Comparison of ENCODE assay signal across 8 cellular contexts in the genomic region with DNA sequence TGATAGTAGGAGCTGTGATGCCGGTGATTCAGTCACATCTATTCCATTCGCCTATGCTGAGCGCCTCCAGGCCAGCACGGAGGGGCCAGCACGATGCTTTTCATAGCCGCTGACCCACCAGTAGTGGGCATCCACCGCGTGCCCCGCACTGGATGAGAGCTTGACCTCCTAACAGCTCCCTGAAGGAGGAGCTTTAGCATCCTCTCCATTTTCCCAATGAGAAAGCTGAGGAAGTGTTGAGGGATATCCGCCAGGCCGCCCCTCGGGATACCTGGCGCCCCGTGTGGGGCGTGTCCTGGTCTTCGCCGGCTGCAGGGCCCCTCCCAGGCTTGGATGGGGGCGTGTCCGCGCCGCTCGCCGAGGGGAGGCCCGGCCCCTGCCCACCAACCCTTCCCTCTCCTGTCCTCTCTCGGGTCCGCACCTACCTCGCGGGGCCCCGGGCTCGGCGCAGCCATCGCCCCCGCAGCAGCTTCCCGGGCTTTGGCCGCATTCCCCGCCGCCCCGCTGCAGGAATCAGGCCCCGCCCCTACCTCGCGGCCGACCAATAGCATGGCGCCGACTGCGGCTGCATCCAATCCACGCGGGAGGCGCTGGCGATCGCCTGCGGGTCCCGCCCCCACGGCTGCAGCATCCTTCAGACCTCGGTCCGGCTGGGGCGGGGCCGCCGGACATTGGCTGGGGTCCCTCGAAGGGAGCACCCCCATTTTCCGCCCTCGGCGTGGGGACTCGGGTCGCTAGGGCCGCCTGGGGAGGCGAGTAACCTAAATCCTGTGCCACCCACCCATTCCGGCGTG. TPM values are rescaled to one million over a fixed set of nuclear protein-coding genes. Genes with fewer than 3 reads are reported as not detected.
DNase-seq lines count a peak whose midpoint lies in the region; ATAC-seq and TF ChIP-seq lines count a peak whose summit lies in the region.

A gene with protein sequence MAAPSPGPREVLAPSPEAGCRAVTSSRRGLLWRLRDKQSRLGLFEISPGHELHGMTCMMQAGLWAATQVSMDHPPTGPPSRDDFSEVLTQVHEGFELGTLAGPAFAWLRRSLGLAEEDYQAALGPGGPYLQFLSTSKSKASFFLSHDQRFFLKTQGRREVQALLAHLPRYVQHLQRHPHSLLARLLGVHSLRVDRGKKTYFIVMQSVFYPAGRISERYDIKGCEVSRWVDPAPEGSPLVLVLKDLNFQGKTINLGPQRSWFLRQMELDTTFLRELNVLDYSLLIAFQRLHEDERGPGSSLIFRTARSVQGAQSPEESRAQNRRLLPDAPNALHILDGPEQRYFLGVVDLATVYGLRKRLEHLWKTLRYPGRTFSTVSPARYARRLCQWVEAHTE (minus strand): TSS at position 480 of the 794 bp plus-strand sequence. CDS start 25 bp downstream, at position 455.

- no peaks in the 10 kb centered on the region for H3K9me3 ChIP-seq in PC-3 (ENCODE audit: low read length)
- H3K9me3 ChIP-seq in stomach smooth muscle (ENCODE audit: control insufficient read depth in 2 of 2, low read length in 2 of 2), result no peaks in the 10 kb centered on the region

- H3K27ac Mint-ChIP-seq in Calu3 (ENCODE audit: unreplicated experiment), result peak within 1 kb of the TSS; percentile 63
- peak within 1 kb of the TSS; percentile 49 to 99 (median 85) for H3K27ac Mint-ChIP-seq in naive B cell

- no peaks in the 10 kb centered on the region for H3K9me3 Mint-ChIP-seq in Calu3 (ENCODE audit: low read depth, unreplicated experiment)
- no peaks in the 10 kb centered on the region for H3K9me3 Mint-ChIP-seq in naive B cell

- BruUV-seq in Calu3 (replicated peaks; lab: Mats Ljungman, UMichigan), result no TSS peak
- no TSS peak for BruUV-seq in PC-3 (replicated peaks; lab: Mats Ljungman, UMichigan)

- no peaks in the 10 kb centered on the region for H4K20me1 ChIP-seq in PC-3 (ENCODE audit: low read length)

- ATAC-seq in GM19463 (IDR thresholded peaks at IDR 0.05; ENCODE audit: unreplicated experiment) (peak; percentile 84), HG03565 (IDR thresholded peaks at IDR 0.05; ENCODE audit: unreplicated experiment) (peak; percentile 66), PC-3 (peak; percentile 81), naive B cell (ENCODE audit: low read depth in 2 of 2) (peak; percentile 75)

- peak within 1 kb of the TSS; percentile 70 for H3K4me3 Mint-ChIP-seq in Calu3 (ENCODE audit: low read depth, unreplicated experiment)
- peak within 1 kb of the TSS; percentile 76 to 88 (median 83) for H3K4me3 Mint-ChIP-seq in naive B cell

- H2AFZ ChIP-seq in PC-3 (ENCODE audit: low read length), result peak within 1 kb of the TSS; percentile 41

- peak within 1 kb of the TSS; percentile 5; the same call in 1 of the 2 replicates for H3K27ac ChIP-seq in PC-3 (ENCODE audit: low read length)
- no peak within 1 kb of the TSS for H3K27ac ChIP-seq in stomach smooth muscle (ENCODE audit: low read length)

- H3K27me3 Mint-ChIP-seq in Calu3 (ENCODE audit: unreplicated experiment), result peaks cover 12% of the 10 kb centered on the region
- H3K27me3 Mint-ChIP-seq in naive B cell, result peaks cover 4 to 28% (median 8%) of the 10 kb centered on the region in 3 donors

- DNase-seq in Calu3 (peak; percentile 87), PC-3 (peak; percentile 68), fibroblast of mammary gland (ENCODE audit: low read depth) (peak; percentile 80), naive B cell (peak; percentile 70)
- DNase-seq in activated effector memory CD4-positive, alpha-beta T cell treated with Interleukin-2 at 50 U/mL for 16 hours, result peak; percentile 62

- no peaks in the 10 kb centered on the region for H3F3A ChIP-seq in PC-3 (ENCODE audit: low read length, unreplicated experiment)

- peak within 1 kb of the TSS; percentile 53 for H3K4me3 ChIP-seq in PC-3 (ENCODE audit: low read length)
- peak within 1 kb of the TSS; percentile 55 for H3K4me3 ChIP-seq in fibroblast of mammary gland (ENCODE audit: control insufficient read depth, low read depth, low read length)
- peak within 1 kb of the TSS; percentile 62 to 71 for H3K4me3 ChIP-seq in stomach smooth muscle (ENCODE audit: low read length in 2 of 2)

- H3K36me3 ChIP-seq in PC-3 (ENCODE audit: low read depth, low read length) (no peaks in the 10 kb centered on the region), stomach smooth muscle (ENCODE audit: control insufficient read depth in 2 of 2, insufficient read depth in 2 of 2, low read length in 2 of 2) (peaks cover 0 to 3% of the 10 kb centered on the region in 2 donors)

- intact Hi-C loops in Calu3 (cut with micrococcal nuclease; ENCODE audit: unreplicated experiment), result no loop called here
- intact Hi-C loops in PC-3 (cut with micrococcal nuclease), result no loop called here

- H3K9ac ChIP-seq in PC-3 (ENCODE audit: low read length) (no peak within 1 kb of the TSS), stomach smooth muscle (ENCODE audit: low read length in 2 of 2) (no peak within 1 kb of the TSS)

- H3K36me3 Mint-ChIP-seq in Calu3 (ENCODE audit: insufficient read depth, unreplicated experiment) (peaks cover 40% of the 10 kb centered on the region), naive B cell (peaks cover 0 to 6% of the 10 kb centered on the region in 2 donors)

- no peak for TF ChIP-seq CTCF in Calu3 (IDR thresholded peaks at IDR 0.05; ENCODE audit: unreplicated experiment)
- no peak for TF ChIP-seq CTCF in PC-3 (conservative IDR thresholded peaks at IDR 0.05; ENCODE audit: low read depth, low read length)
- peak; percentile 13 for TF ChIP-seq CTCF in fibroblast of mammary gland (conservative IDR thresholded peaks at IDR 0.05; ENCODE audit: control insufficient read depth, insufficient read depth, low read depth, low read length)

- peak within 1 kb of the TSS; percentile 68 for H3K4me2 ChIP-seq in PC-3 (ENCODE audit: low read length)

- H3K4me1 ChIP-seq in PC-3 (ENCODE audit: insufficient read depth, low read length), result peaks cover 26% of the 10 kb centered on the region
- H3K4me1 ChIP-seq in stomach smooth muscle (ENCODE audit: control insufficient read depth, insufficient read depth, low read length), result peaks cover 27% of the 10 kb centered on the region

- no peaks in the 10 kb centered on the region for H3K9me2 ChIP-seq in PC-3 (replicated peaks; ENCODE audit: low read length)

- peaks cover 18% of the 10 kb centered on the region for H3K4me1 Mint-ChIP-seq in Calu3 (ENCODE audit: low read depth, unreplicated experiment)
- H3K4me1 Mint-ChIP-seq in naive B cell, result peaks cover 23 to 37% (median 29%) of the 10 kb centered on the region in 3 donors

- H3K27me3 ChIP-seq in PC-3 (ENCODE audit: low read length) (no peaks in the 10 kb centered on the region), stomach smooth muscle (ENCODE audit: control insufficient read depth in 1 of 2, insufficient read depth in 2 of 2, low read length in 2 of 2) (peaks cover 35 to 45% of the 10 kb centered on the region in 2 donors)

- peaks cover 10% of the 10 kb centered on the region for H3K79me2 ChIP-seq in PC-3 (ENCODE audit: low read length)

- CTCF ChIA-PET in Calu3 (lab: Charles Lee), result interaction anchor here (0.9 to 1.1 kb wide), 2 partner anchors 9 to 21 kb away, joined by 3 read pairs; no protein-coding TSS in a partner anchor
- CTCF ChIA-PET in PC-3 (lab: Charles Lee), result no interaction called here

- POLR2A ChIA-PET in PC-3 (lab: Charles Lee; ENCODE audit: unreplicated experiment), result no interaction called here

RNA-seq across cellular contexts. Expression of the gene that starts here (rescaled TPM):
- total RNA-seq in Calu3 (2022) (0.17 and 1.1 TPM in 2 replicates), PC-3 (2014; rRNA removed) (5.1 and 5.4 TPM in 2 replicates)
- 1 to 10 TPM in 1 of 6 donors, under 1 TPM in 1, not detected in 4; 0.73 to 1.0 TPM for polyA plus RNA-seq in naive B cell (ENCODE audit: low read depth in 6 of 6)
